Comparison of ENCODE assay signal across 12 cellular contexts in the genomic region with DNA sequence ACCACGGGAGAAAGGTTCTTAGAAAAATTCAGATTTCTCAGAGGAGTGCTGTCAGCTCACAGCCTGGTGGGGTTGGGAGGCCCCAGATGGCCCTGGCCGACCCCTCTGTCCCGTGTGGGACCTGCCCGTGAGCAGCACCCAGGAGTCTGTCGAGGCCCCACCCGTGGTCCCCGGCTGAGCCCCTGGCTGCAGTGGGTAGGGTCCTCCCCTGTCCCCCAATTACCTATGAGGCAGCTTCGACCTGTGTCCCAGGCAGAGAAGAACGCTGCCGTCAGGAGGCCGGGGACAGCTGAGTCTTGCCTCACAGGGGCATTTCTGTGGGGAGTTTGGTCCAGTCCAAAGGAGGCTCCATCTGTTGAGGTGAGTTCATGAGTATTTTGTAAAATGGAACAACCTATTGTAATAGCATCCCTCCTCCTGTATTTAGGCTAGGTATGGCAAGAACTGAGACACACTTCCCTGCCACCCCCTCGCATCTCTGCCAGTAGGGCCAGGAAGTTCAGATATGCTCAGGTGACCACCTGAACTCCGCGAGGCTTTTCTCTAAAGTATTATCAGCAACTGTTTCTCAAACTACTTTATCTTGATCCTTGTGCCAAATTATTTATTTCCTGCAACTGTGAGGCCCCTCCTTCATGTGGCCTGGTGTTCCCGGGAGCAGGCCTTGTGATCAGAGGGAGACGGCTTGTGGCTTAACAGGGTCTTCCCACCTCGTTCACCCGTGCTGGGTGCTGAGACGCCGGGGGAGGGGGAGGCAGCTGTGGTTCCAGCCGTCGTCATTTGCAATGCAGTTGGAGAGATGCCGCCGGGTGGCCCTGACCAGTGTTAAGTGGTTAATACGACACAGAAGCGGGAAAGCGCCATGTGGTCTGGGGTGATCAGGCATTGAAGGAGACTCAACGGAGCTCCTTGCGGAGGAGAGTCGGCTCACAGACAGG. TPM values are rescaled to one million over a fixed set of nuclear protein-coding genes. Genes with fewer than 3 reads are reported as not detected.
DNase-seq lines count a peak whose midpoint lies in the region; ATAC-seq, FAIRE-seq and TF ChIP-seq lines count a peak whose summit lies in the region.
"Had no signal": no experiment of that assay in that cellular context is flagged by ENCODE, and none has a peak within 500 bp of the region (broad histone marks: within the 10 kb centered on the region; RNA-seq: fewer than 3 reads in every experiment).

No MANE protein-coding gene starts in this region.

- H3K9ac ChIP-seq in OCI-LY1 (ENCODE audit: low read length) (peak overlapping the region; percentile 67), endothelial cell of umbilical vein (replicated peaks; ENCODE audit: extremely low read depth, insufficient read depth, low read length) (no peak overlapping the region)

- peaks cover 20% of the 10 kb centered on the region for H3K27me3 Mint-ChIP-seq in activated naive CD4-positive, alpha-beta T cell treated with anti-CD3 and anti-CD28 coated beads, Interleukin-2, amount 50 U/mL, for 24 hours
- H3K27me3 Mint-ChIP-seq in type B pancreatic cell = peaks cover 47% of the 10 kb centered on the region

- intact Hi-C loops in endothelial cell of umbilical vein (cut with micrococcal nuclease) = loop anchor here (5.0 kb wide), 1 partner anchor 136 kb away; no protein-coding TSS in a partner anchor

- peak overlapping the region; percentile 62 for H3K4me3 ChIP-seq in OCI-LY1 (ENCODE audit: low read depth, low read length, poor library complexity, severe bottlenecking)
- no peak overlapping the region for H3K4me3 ChIP-seq in endothelial cell of umbilical vein (replicated peaks in 1 of 3; ENCODE audit: insufficient read depth in 1 of 3, low read depth in 1 of 3, low read length in 3 of 3)
- H3K4me3 ChIP-seq: PC-9 had no signal

- DNase-seq in activated naive CD4-positive, alpha-beta T cell (lab: John Stamatoyannopoulos, UW) = no peak
- no peak for DNase-seq in endothelial cell of umbilical vein (ENCODE audit: low read depth, low spot score)
- no peak for DNase-seq in type B pancreatic cell (ENCODE audit: extremely low spot score, unreplicated experiment)
- DNase-seq in inferior parietal cortex (ENCODE audit: extremely low spot score) = no peak
- no peak for DNase-seq in NCI-H1105 treated with DMSO at 0.1 percent for 48 hours (lab: John Stamatoyannopoulos, UW)
- DNase-seq: DND-41, foreskin keratinocyte, PC-9 had no signal

- no peaks in the 10 kb centered on the region for H3K9me3 Mint-ChIP-seq in activated naive CD4-positive, alpha-beta T cell treated with anti-CD3 and anti-CD28 coated beads, Interleukin-2, amount 50 U/mL, for 24 hours
- H3K9me3 Mint-ChIP-seq in type B pancreatic cell = no peaks in the 10 kb centered on the region

- H3K36me3 ChIP-seq in OCI-LY1 (ENCODE audit: insufficient read depth, low read length) (peaks cover 13% of the 10 kb centered on the region), endothelial cell of umbilical vein (ENCODE audit: control insufficient read depth in 2 of 2, extremely low read depth in 1 of 2, insufficient read depth in 2 of 2, low read length in 2 of 2) (no peaks in the 10 kb centered on the region)
- H3K36me3 ChIP-seq: neutrophil had no signal

- POLR2A ChIA-PET in endothelial cell of umbilical vein (lab: Charles Lee) = no interaction called here

- ATAC-seq in GM19397 (IDR thresholded peaks at IDR 0.05; ENCODE audit: unreplicated experiment) = no peak
- ATAC-seq: foreskin keratinocyte had no signal

- TF ChIP-seq CTCF in OCI-LY1 (IDR thresholded peaks at IDR 0.05; ENCODE audit: low read length) (no peak), endothelial cell of umbilical vein (IDR thresholded peaks at IDR 0.05; ENCODE audit: extremely low read depth in 1 of 2, insufficient read depth in 1 of 2, low read depth in 1 of 2, low read length in 2 of 2) (no peak), type B pancreatic cell (conservative IDR thresholded peaks at IDR 0.05) (no peak)

- H3F3A ChIP-seq in OCI-LY1 (ENCODE audit: insufficient read depth, low read length) = no peaks in the 10 kb centered on the region

- H3K4me1 ChIP-seq in OCI-LY1 (ENCODE audit: insufficient read depth, low read length, severe bottlenecking) (peaks cover 20% of the 10 kb centered on the region), endothelial cell of umbilical vein (ENCODE audit: control insufficient read depth, extremely low read depth, insufficient read depth, low read length) (peaks cover 8% of the 10 kb centered on the region)
- H3K4me1 ChIP-seq: foreskin keratinocyte had no signal

- TF ChIP-seq POLR2A in endothelial cell of umbilical vein (IDR thresholded peaks at IDR 0.05; ENCODE audit: low read depth, low read length) = no peak

- H3K4me1 Mint-ChIP-seq in activated naive CD4-positive, alpha-beta T cell treated with anti-CD3 and anti-CD28 coated beads, Interleukin-2, amount 50 U/mL, for 24 hours = peaks cover 10% of the 10 kb centered on the region
- no peaks in the 10 kb centered on the region for H3K4me1 Mint-ChIP-seq in type B pancreatic cell (ENCODE audit: unreplicated experiment)

- BruUV-seq in endothelial cell of umbilical vein (replicated peaks; lab: Mats Ljungman, UMichigan) = no TSS peak

- no peak overlapping the region for H2AFZ ChIP-seq in OCI-LY1 (ENCODE audit: low read length)
- no peak overlapping the region for H2AFZ ChIP-seq in endothelial cell of umbilical vein (ENCODE audit: low read depth, low read length)
- H2AFZ ChIP-seq: PC-9 had no signal

- CTCF ChIA-PET in endothelial cell of umbilical vein (lab: Charles Lee) = interaction anchor here (1.5 kb wide), 1 partner anchor 19 kb away, joined by 4 read pairs; no protein-coding TSS in a partner anchor

- H3K9me3 ChIP-seq in OCI-LY1 (ENCODE audit: low read length) = no peaks in the 10 kb centered on the region
- no peaks in the 10 kb centered on the region for H3K9me3 ChIP-seq in endothelial cell of umbilical vein (replicated peaks; ENCODE audit: control insufficient read depth, insufficient read depth, low read length)
- H3K9me3 ChIP-seq: neutrophil had no signal

- H3K9me2 ChIP-seq in OCI-LY1 (ENCODE audit: low read depth, low read length) = no peaks in the 10 kb centered on the region

- H3K9me1 ChIP-seq in endothelial cell of umbilical vein (replicated peaks; ENCODE audit: control insufficient read depth, extremely low read depth, insufficient read depth, low read length) = no peaks in the 10 kb centered on the region

- FAIRE-seq in endothelial cell of umbilical vein (lab: Jason Lieb, UNC) = no peak

- H3K27me3 ChIP-seq in OCI-LY1 (ENCODE audit: insufficient read depth, low read length) = no peaks in the 10 kb centered on the region
- H3K27me3 ChIP-seq in endothelial cell of umbilical vein (ENCODE audit: control insufficient read depth in 2 of 2, insufficient read depth in 2 of 2, low read length in 2 of 2) = peaks cover 2 to 8% of the 10 kb centered on the region in 2 experiments

- no peaks in the 10 kb centered on the region for H3K79me2 ChIP-seq in OCI-LY1 (ENCODE audit: insufficient read depth, low read length)
- peaks cover 9% of the 10 kb centered on the region for H3K79me2 ChIP-seq in endothelial cell of umbilical vein (ENCODE audit: control insufficient read depth, insufficient read depth, low read length)

- peak overlapping the region; percentile 75 for H3K4me3 Mint-ChIP-seq in activated naive CD4-positive, alpha-beta T cell treated with anti-CD3 and anti-CD28 coated beads, Interleukin-2, amount 50 U/mL, for 24 hours
- peak overlapping the region; percentile 55 for H3K4me3 Mint-ChIP-seq in type B pancreatic cell

- peak overlapping the region; percentile 76 for H3K27ac ChIP-seq in OCI-LY1 (ENCODE audit: low read depth, low read length, poor library complexity, severe bottlenecking)
- H3K27ac ChIP-seq in endothelial cell of umbilical vein (ENCODE audit: insufficient read depth, low read depth, low read length) = no peak overlapping the region
- H3K27ac ChIP-seq: foreskin keratinocyte, neutrophil, PC-9 had no signal

- H4K20me1 ChIP-seq in OCI-LY1 (ENCODE audit: insufficient read depth, low read length) (no peaks in the 10 kb centered on the region), endothelial cell of umbilical vein (replicated peaks; ENCODE audit: control insufficient read depth, extremely low read depth, insufficient read depth, low read length) (no peaks in the 10 kb centered on the region)

- dilution Hi-C loops in endothelial cell of umbilical vein (cut with MboI; ENCODE audit: extremely low pct_ligation_motif_present, low sequenced_read_pairs) = no loop called here

- no peak overlapping the region for H3K27ac Mint-ChIP-seq in activated naive CD4-positive, alpha-beta T cell treated with anti-CD3 and anti-CD28 coated beads, Interleukin-2, amount 50 U/mL, for 24 hours
- no peak overlapping the region for H3K27ac Mint-ChIP-seq in type B pancreatic cell

- H3K4me2 ChIP-seq in OCI-LY1 (ENCODE audit: low read length) = peak overlapping the region; percentile 67
- peak overlapping the region; percentile 40 for H3K4me2 ChIP-seq in endothelial cell of umbilical vein (ENCODE audit: insufficient read depth, low read length)
- H3K4me2 ChIP-seq: PC-9 had no signal

- peaks cover 2% of the 10 kb centered on the region for H3K36me3 Mint-ChIP-seq in activated naive CD4-positive, alpha-beta T cell treated with anti-CD3 and anti-CD28 coated beads, Interleukin-2, amount 50 U/mL, for 24 hours
- H3K36me3 Mint-ChIP-seq in type B pancreatic cell = peaks cover 4% of the 10 kb centered on the region

TF ChIP-seq in endothelial cell of umbilical vein, 7 proteins besides CTCF, POLR2A, EP300 and RAD21 (continues in another document):
- no peak for TF ChIP-seq MYC (IDR thresholded peaks at IDR 0.05; ENCODE audit: low read depth, low read length)

RNA-seq across cellular contexts. Expression of gene AHRR, which starts 1.7 kb away (rescaled TPM):
- total RNA-seq in endothelial cell of umbilical vein = 3.1 and 5.1 TPM in 2 replicates
- 7.1 and 7.3 TPM in 2 replicates for polyA plus RNA-seq in endothelial cell of umbilical vein
- polyA plus RNA-seq in endothelial cell of umbilical vein (2011; cell fraction: cytosol; rRNA removed) = 4.2 and 6.1 TPM in 2 replicates
- polyA plus RNA-seq in endothelial cell of umbilical vein (2011; cell fraction: nucleus; rRNA removed) = 31.8 and 34.4 TPM in 2 replicates
- 4.8 and 5.4 TPM in 2 replicates for polyA plus RNA-seq in endothelial cell of umbilical vein (2012)
- 5.6 and 7.4 TPM in 2 replicates for polyA minus RNA-seq in endothelial cell of umbilical vein
- polyA minus RNA-seq in endothelial cell of umbilical vein (2011; cell fraction: cytosol; rRNA and poly(A)+ RNA removed) = 7.0 TPM
- polyA minus RNA-seq in endothelial cell of umbilical vein (2011; cell fraction: nucleus; rRNA and poly(A)+ RNA removed) = 10.2 and 12.1 TPM in 2 replicates
- total RNA-seq in type B pancreatic cell (ENCODE audit: low replicate concordance) = 7.9 and 13.4 TPM in 2 replicates

RNA-seq across cellular contexts. Expression of gene PDCD6, which starts 51.8 kb away (rescaled TPM):
- total RNA-seq in endothelial cell of umbilical vein (79.8 and 83.3 TPM in 2 replicates), type B pancreatic cell (ENCODE audit: low replicate concordance) (90.8 and 107 TPM in 2 replicates)
- polyA plus RNA-seq in endothelial cell of umbilical vein = 223 and 247 TPM in 2 replicates
- 206 and 215 TPM in 2 replicates for polyA plus RNA-seq in endothelial cell of umbilical vein (2011; cell fraction: cytosol; rRNA removed)
- 155 and 164 TPM in 2 replicates for polyA plus RNA-seq in endothelial cell of umbilical vein (2011; cell fraction: nucleus; rRNA removed)
- 109 and 126 TPM in 2 replicates for polyA plus RNA-seq in endothelial cell of umbilical vein (2012)
- polyA minus RNA-seq in endothelial cell of umbilical vein = 160 and 180 TPM in 2 replicates
- polyA minus RNA-seq in endothelial cell of umbilical vein (2011; cell fraction: cytosol; rRNA and poly(A)+ RNA removed) = 129 TPM
- polyA minus RNA-seq in endothelial cell of umbilical vein (2011; cell fraction: nucleus; rRNA and poly(A)+ RNA removed) = 47.2 and 48.4 TPM in 2 replicates
